Comparison of ENCODE assay signal across 8 cellular contexts in the genomic region with DNA sequence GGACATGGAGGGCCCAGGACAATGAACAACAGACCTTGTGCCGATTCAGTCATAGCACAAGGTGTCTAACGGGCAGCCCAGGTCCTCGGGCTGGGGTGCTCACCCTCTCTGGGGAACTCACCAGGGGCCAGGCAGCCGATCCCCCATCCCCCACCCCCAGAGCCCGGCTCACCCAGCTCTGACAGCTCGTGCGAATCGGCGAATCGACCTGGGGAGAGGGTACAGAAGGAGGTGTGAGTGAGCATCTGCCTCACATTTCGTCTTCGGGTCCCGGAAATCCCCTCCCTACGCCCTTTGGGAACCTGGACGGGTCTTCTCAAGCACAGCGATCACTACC. TPM values are rescaled to one million over a fixed set of nuclear protein-coding genes. Genes with fewer than 3 reads are reported as not detected.
DNase-seq lines count a peak whose midpoint lies in the region; TF ChIP-seq lines count a peak whose summit lies in the region.

No MANE protein-coding gene starts in this region.

- H3K36me3 Mint-ChIP-seq in T-helper 2 cell treated with Interferon-gamma antibody and Interleukin-4, amounts not matched to agents 5 μg/mL and 100 μg/mL, for 36 hours (ENCODE audit: low read depth): peaks cover 15% of the 10 kb centered on the region

- peak overlapping the region; percentile 96 for H3K27ac Mint-ChIP-seq in T-helper 2 cell treated with Interferon-gamma antibody and Interleukin-4, amounts not matched to agents 5 μg/mL and 100 μg/mL, for 36 hours

- no peaks in the 10 kb centered on the region for H3K9me3 ChIP-seq in left ventricle myocardium inferior (replicated peaks)
- no peaks in the 10 kb centered on the region for H3K9me3 ChIP-seq in spleen

- peak; percentile 63 for DNase-seq in activated CD8-positive, alpha-beta memory T cell treated with anti-CD3 and anti-CD28 coated beads, Interleukin-2, amount 50 U/mL, for 48 hours
- DNase-seq in activated CD8-positive, alpha-beta memory T cell treated with anti-CD3 and anti-CD28 coated beads for 24 hours: no peak
- DNase-seq in T-helper 2 cell treated with Interferon-gamma antibody and Interleukin-4, amounts not matched to agents 5 μg/mL and 100 μg/mL, for 36 hours (ENCODE audit: low spot score): no peak
- DNase-seq in left ventricle myocardium inferior: no peak
- peak; percentile 91 for DNase-seq in spleen
- DNase-seq in G401 (ENCODE audit: low spot score): no peak
- no peak for DNase-seq in NCI-H1436 treated with DMSO at 0.1 percent for 48 hours (lab: John Stamatoyannopoulos, UW)
- DNase-seq in nucleus accumbens (lab: John Stamatoyannopoulos, UW): no peak

- peaks cover 26% of the 10 kb centered on the region for H3K4me1 Mint-ChIP-seq in T-helper 2 cell treated with Interferon-gamma antibody and Interleukin-4, amounts not matched to agents 5 μg/mL and 100 μg/mL, for 36 hours (ENCODE audit: low read depth)

- H3K4me1 ChIP-seq in left ventricle myocardium inferior: peaks cover 45% of the 10 kb centered on the region
- H3K4me1 ChIP-seq in spleen: peaks cover 20 to 79% (median 39%) of the 10 kb centered on the region in 6 donors

- H3K27me3 Mint-ChIP-seq in T-helper 2 cell treated with Interferon-gamma antibody and Interleukin-4, amounts not matched to agents 5 μg/mL and 100 μg/mL, for 36 hours (ENCODE audit: low read depth): peaks cover 7% of the 10 kb centered on the region

- H3K27ac ChIP-seq in left ventricle myocardium inferior (replicated peaks) (peak overlapping the region; percentile 92), spleen (peak overlapping the region; percentile 80 to 96 (median 93))

- no peaks in the 10 kb centered on the region for H3K9me3 Mint-ChIP-seq in T-helper 2 cell treated with Interferon-gamma antibody and Interleukin-4, amounts not matched to agents 5 μg/mL and 100 μg/mL, for 36 hours

- peak overlapping the region; percentile 98 for H3K4me3 Mint-ChIP-seq in T-helper 2 cell treated with Interferon-gamma antibody and Interleukin-4, amounts not matched to agents 5 μg/mL and 100 μg/mL, for 36 hours

- in situ Hi-C loops in G401 (cut with HindIII; ENCODE audit: low sequenced_read_pairs): no loop called here

- H3K27me3 ChIP-seq in left ventricle myocardium inferior (ENCODE audit: low read depth): peaks cover 13% of the 10 kb centered on the region
- peaks cover 0 to 17% (median 7%) of the 10 kb centered on the region in 7 donors for H3K27me3 ChIP-seq in spleen (replicated peaks in 1 of 7)

- peak overlapping the region; percentile 80 for H3K4me3 ChIP-seq in left ventricle myocardium inferior
- H3K4me3 ChIP-seq in spleen: peak overlapping the region; percentile 59 to 98 (median 80)

- no peak for TF ChIP-seq POLR2A in spleen (IDR thresholded peaks at IDR 0.05)

- peaks cover 39% of the 10 kb centered on the region for H3K36me3 ChIP-seq in left ventricle myocardium inferior
- H3K36me3 ChIP-seq in spleen: peaks cover 0 to 41% (median 35%) of the 10 kb centered on the region in 6 donors

- intact Hi-C loops in left ventricle myocardium inferior (cut with micrococcal nuclease) (no loop called here), spleen (cut with DNase I; ENCODE audit: low total_unique reads) (loop anchor here (5.0 kb wide), 1 partner anchor 75 kb away; no protein-coding TSS in a partner anchor)

- TF ChIP-seq CTCF in left ventricle myocardium inferior (IDR thresholded peaks at IDR 0.05; ENCODE audit: borderline replicate concordance) (no peak), spleen (IDR thresholded peaks at IDR 0.05 in 8 of 11, conservative IDR thresholded peaks at IDR 0.05 in 3 of 11) (no peak)

- 4 to 14% (median 6%) methylated on average over 4 to 16 of the region's 16 CpGs for WGBS in spleen, 5 donors

RNA-seq across cellular contexts. Expression of gene PEX16, which starts 0.4 kb away (rescaled TPM):
- 10.9 TPM for total RNA-seq in left ventricle myocardium inferior
- 10 to 100 TPM; 29.2 to 36.7 (median 33.7) TPM for total RNA-seq in spleen
- 10 to 100 TPM; 41.6 to 50.1 (median 46.1) TPM for polyA plus RNA-seq in spleen
- 32.5 and 38.8 TPM in 2 replicates for total RNA-seq in G401 (2014; rRNA removed; shearing (Covaris generic))

RNA-seq across cellular contexts. Expression of gene LARGE2, which starts 5.2 kb away (rescaled TPM):
- total RNA-seq in left ventricle myocardium inferior (not detected), spleen (1 to 10 TPM; 2.5 to 8.4 (median 6.1) TPM)
- polyA plus RNA-seq in spleen: 10 to 100 TPM in 2 of 3 donors, 1 to 10 TPM in 1; 4.7 to 18.8 (median 16.4) TPM
- not detected in 2 replicates for total RNA-seq in G401 (2014; rRNA removed; shearing (Covaris generic))

RNA-seq across cellular contexts. Expression of gene FREY1, which starts 10.2 kb away (rescaled TPM):
- total RNA-seq in left ventricle myocardium inferior (not detected), spleen (1 to 10 TPM in 4 of 7 donors, under 1 TPM in 1, not detected in 2; 0.57 to 2.0 (median 1.2) TPM)
- polyA plus RNA-seq in spleen: under 1 TPM; 0.13 to 0.32 (median 0.27) TPM
- 0.24 TPM in 1 of 2 replicates, not detected in the other for total RNA-seq in G401 (2014; rRNA removed; shearing (Covaris generic))

RNA-seq across cellular contexts. Expression of gene MAPK8IP1, which starts 31.8 kb away (rescaled TPM):
- total RNA-seq in left ventricle myocardium inferior: 4.6 TPM
- 1 to 10 TPM; 1.7 to 6.0 (median 3.4) TPM for total RNA-seq in spleen
- 1 to 10 TPM in 2 of 3 donors, under 1 TPM in 1; 0.80 to 2.2 (median 1.3) TPM for polyA plus RNA-seq in spleen
- 32.5 and 38.5 TPM in 2 replicates for total RNA-seq in G401 (2014; rRNA removed; shearing (Covaris generic))

Comparison
In these comparisons a context has a peak if more than half of its experiments do, and no peak if none do; other contexts are left out.
1. DNase-seq: peak in activated CD8-positive, alpha-beta memory T cell treated with anti-CD3 and anti-CD28 coated beads, Interleukin-2, amount 50 U/mL, for 48 hours (single experiment) and spleen (single experiment); none in activated CD8-positive, alpha-beta memory T cell treated with anti-CD3 and anti-CD28 coated beads for 24 hours (single experiment), T-helper 2 cell treated with Interferon-gamma antibody and Interleukin-4, amounts not matched to agents 5 μg/mL and 100 μg/mL, for 36 hours (single experiment), left ventricle myocardium inferior (single experiment), G401 (single experiment), NCI-H1436 treated with DMSO at 0.1 percent for 48 hours (single experiment) and nucleus accumbens (0 of 56).